ENCODE assay signal across 40 cellular contexts in genomic region chr2:42488297-42488696, GRCh38. TPM values are rescaled to one million over a fixed set of nuclear protein-coding genes. Genes with fewer than 3 reads are reported as not detected.
"Had no signal": no experiment of that assay in that cellular context is flagged by ENCODE, and none has a peak within 500 bp of the region (broad histone marks: within the 10 kb centered on the region; RNA-seq: fewer than 3 reads in every experiment).

No MANE protein-coding gene starts in this region.

- H3K36me3 ChIP-seq: adrenal gland, ascending aorta, brain microvascular endothelial cell, breast epithelium, cardiac muscle cell had no signal

- H3K36me3 Mint-ChIP-seq: activated naive CD4-positive, alpha-beta T cell treated with anti-CD3 and anti-CD28 coated beads, Interleukin-2, amount 10 ng/mL, durations not matched to agents 7 days and 5 days; activated naive CD8-positive, alpha-beta T cell treated with anti-CD3 and anti-CD28 coated beads for 36 hours; activated naive CD8-positive, alpha-beta T cell treated with anti-CD3 and anti-CD28 coated beads, Interleukin-2, amount 10 ng/mL, durations not matched to agents 7 days and 5 days; brain had no signal

- H3K4me1 Mint-ChIP-seq: activated naive CD8-positive, alpha-beta T cell treated with anti-CD3 and anti-CD28 coated beads for 36 hours; activated T-helper 17 cell treated with anti-CD3 and anti-CD28 coated beads, Interleukin-2, amount 50 U/mL, for 72 hours; brain; central memory CD8-positive, alpha-beta T cell had no signal

- H3K4me1 ChIP-seq: adrenal gland, ascending aorta had no signal

- H3K27ac Mint-ChIP-seq: activated naive CD4-positive, alpha-beta T cell treated with anti-CD3 and anti-CD28 coated beads for 36 hours; activated naive CD4-positive, alpha-beta T cell treated with anti-CD3 and anti-CD28 coated beads, Interleukin-2, amount 10 ng/mL, durations not matched to agents 7 days and 5 days; activated naive CD4-positive, alpha-beta T cell treated with anti-CD3 and anti-CD28 coated beads, Interleukin-2, amount 50 U/mL, for 24 hours; activated naive CD4-positive, alpha-beta T cell treated with anti-CD3 and anti-CD28 coated beads, Interleukin-2, amount 50 U/mL, for 72 hours; activated naive CD8-positive, alpha-beta T cell; activated naive CD8-positive, alpha-beta T cell treated with anti-CD3 and anti-CD28 coated beads for 36 hours; activated naive CD8-positive, alpha-beta T cell treated with anti-CD3 and anti-CD28 coated beads, Interleukin-2, amount 10 ng/mL, durations not matched to agents 7 days and 5 days; activated naive CD8-positive, alpha-beta T cell treated with anti-CD3 and anti-CD28 coated beads, Interleukin-2, amount 50 U/mL, for 24 hours; activated T-cell treated with anti-CD3 and anti-CD28 coated beads, Interleukin-2, amount 50 U/mL, for 72 hours; activated T-helper 1 cell treated with anti-CD3 and anti-CD28 coated beads, Interleukin-12 subunit alpha, Interleukin-12 subunit beta, Interleukin-2, Interleukin-4 antibody, amounts not matched to agents 30 ng/mL and 10 ng/mL and 1 ng/mL, durations not matched to agents 14 hours and 24 hours and 36 hours; activated T-helper 17 cell treated with anti-CD3 and anti-CD28 coated beads, Interleukin-2, amount 50 U/mL, for 72 hours; activated T-helper 2 cell treated with anti-CD3 and anti-CD28 coated beads, Interferon-gamma antibody, Interleukin-2, Interleukin-4, amounts not matched to agents 10 μg/mL and 5 μg/mL and 100 μg/mL, durations not matched to agents 14 hours and 24 hours and 36 hours; brain had no signal

- ATAC-seq: activated naive CD4-positive, alpha-beta T cell treated with anti-CD3 and anti-CD28 coated beads, Interleukin-2, amount 50 U/mL, for 72 hours; activated naive CD8-positive, alpha-beta T cell treated with anti-CD3 and anti-CD28 coated beads, Interleukin-2, amount 50 U/mL, for 24 hours; activated T-cell treated with anti-CD3 and anti-CD28 coated beads, Interleukin-2, amount 50 U/mL, for 4 hours; activated T-cell treated with anti-CD3 and anti-CD28 coated beads, Interleukin-2, amount 50 U/mL, for 72 hours; activated T-helper 17 cell treated with anti-CD3 and anti-CD28 coated beads, Interleukin-2, amount 50 U/mL, for 72 hours; body of pancreas had no signal

- FAIRE-seq: astrocyte, bronchial epithelial cell, colon had no signal

- DNase-seq: activated effector memory CD4-positive, alpha-beta T cell treated with anti-CD3 and anti-CD28 coated beads, Interleukin-2, amount 50 U/mL, for 16 hours; activated effector memory CD4-positive, alpha-beta T cell treated with Interleukin-2 at 50 U/mL for 16 hours; activated gamma-delta T cell; activated gamma-delta T cell treated with Interleukin-2 at 50 U/mL for 16 hours; activated naive CD4-positive, alpha-beta T cell; activated naive CD4-positive, alpha-beta T cell treated with anti-CD3 and anti-CD28 coated beads for 36 hours; activated naive CD4-positive, alpha-beta T cell treated with anti-CD3 and anti-CD28 coated beads, Interleukin-2, amount 10 ng/mL, durations not matched to agents 7 days and 5 days; activated naive CD4-positive, alpha-beta T cell treated with anti-CD3 and anti-CD28 coated beads, Interleukin-2, amount 50 U/mL, for 16 hours; activated naive CD4-positive, alpha-beta T cell treated with Interleukin-2 at 50 U/mL for 16 hours; activated naive CD8-positive, alpha-beta T cell treated with anti-CD3 and anti-CD28 coated beads for 36 hours; activated naive CD8-positive, alpha-beta T cell treated with anti-CD3 and anti-CD28 coated beads, Interleukin-2, amount 10 ng/mL, durations not matched to agents 7 days and 5 days; activated naive CD8-positive, alpha-beta T cell treated with anti-CD3 and anti-CD28 coated beads, Interleukin-2, amount 50 U/mL, for 24 hours; activated T-cell treated with anti-CD3 and anti-CD28 coated beads, Interleukin-2, amount 50 U/mL, for 4 hours; activated T-cell treated with anti-CD3 and anti-CD28 coated beads, Interleukin-2, amount 50 U/mL, for 48 hours; activated T-cell treated with anti-CD3 and anti-CD28 coated beads, Interleukin-2, amount 50 U/mL, for 72 hours; adrenal gland; amniotic stem cell; amygdala; anterior cingulate cortex; aorta; body of pancreas; brain microvascular endothelial cell; caudate nucleus; central memory CD4-positive, alpha-beta T cell; cerebellar nuclear complex had no signal

- H3K27ac ChIP-seq: adrenal gland, ascending aorta, body of pancreas, brain microvascular endothelial cell, breast epithelium, cardiac muscle cell had no signal

- H3K27me3 Mint-ChIP-seq: activated naive CD4-positive, alpha-beta T cell treated with anti-CD3 and anti-CD28 coated beads, Interleukin-2, amount 50 U/mL, for 24 hours had no signal

- H3K9me3 ChIP-seq: adrenal gland, ascending aorta, breast epithelium had no signal

- H3K9me3 Mint-ChIP-seq: activated naive CD4-positive, alpha-beta T cell treated with anti-CD3 and anti-CD28 coated beads for 36 hours; activated naive CD4-positive, alpha-beta T cell treated with anti-CD3 and anti-CD28 coated beads, Interleukin-2, amount 10 ng/mL, durations not matched to agents 7 days and 5 days; activated naive CD4-positive, alpha-beta T cell treated with anti-CD3 and anti-CD28 coated beads, Interleukin-2, amount 50 U/mL, for 24 hours; activated naive CD4-positive, alpha-beta T cell treated with anti-CD3 and anti-CD28 coated beads, Interleukin-2, amount 50 U/mL, for 72 hours; activated naive CD8-positive, alpha-beta T cell treated with anti-CD3 and anti-CD28 coated beads for 36 hours; activated naive CD8-positive, alpha-beta T cell treated with anti-CD3 and anti-CD28 coated beads, Interleukin-2, amount 10 ng/mL, durations not matched to agents 7 days and 5 days; activated naive CD8-positive, alpha-beta T cell treated with anti-CD3 and anti-CD28 coated beads, Interleukin-2, amount 50 U/mL, for 24 hours; activated T-cell treated with anti-CD3 and anti-CD28 coated beads, Interleukin-2, amount 50 U/mL, for 4 hours; activated T-cell treated with anti-CD3 and anti-CD28 coated beads, Interleukin-2, amount 50 U/mL, for 72 hours; activated T-helper 1 cell treated with anti-CD3 and anti-CD28 coated beads, Interleukin-12 subunit alpha, Interleukin-12 subunit beta, Interleukin-2, Interleukin-4 antibody, amounts not matched to agents 30 ng/mL and 10 ng/mL and 1 ng/mL, durations not matched to agents 14 hours and 24 hours and 36 hours; activated T-helper 17 cell treated with anti-CD3 and anti-CD28 coated beads, Interleukin-2, amount 50 U/mL, for 72 hours; activated T-helper 2 cell treated with anti-CD3 and anti-CD28 coated beads, Interferon-gamma antibody, Interleukin-2, Interleukin-4, amounts not matched to agents 10 μg/mL and 5 μg/mL and 100 μg/mL, durations not matched to agents 14 hours and 24 hours and 36 hours; central memory CD8-positive, alpha-beta T cell had no signal

- H3K4me3 ChIP-seq: adrenal gland, ascending aorta, body of pancreas, breast epithelium, cardiac muscle cell had no signal

- H3K27me3 ChIP-seq: adrenal gland had no signal

- H3K4me3 Mint-ChIP-seq: activated naive CD4-positive, alpha-beta T cell treated with anti-CD3 and anti-CD28 coated beads for 36 hours; activated naive CD4-positive, alpha-beta T cell treated with anti-CD3 and anti-CD28 coated beads, Interleukin-2, amount 10 ng/mL, durations not matched to agents 7 days and 5 days; activated naive CD4-positive, alpha-beta T cell treated with anti-CD3 and anti-CD28 coated beads, Interleukin-2, amount 50 U/mL, for 24 hours; activated naive CD8-positive, alpha-beta T cell; activated naive CD8-positive, alpha-beta T cell treated with anti-CD3 and anti-CD28 coated beads for 36 hours; activated naive CD8-positive, alpha-beta T cell treated with anti-CD3 and anti-CD28 coated beads, Interleukin-2, amount 10 ng/mL, durations not matched to agents 7 days and 5 days; activated naive CD8-positive, alpha-beta T cell treated with anti-CD3 and anti-CD28 coated beads, Interleukin-2, amount 50 U/mL, for 24 hours; activated T-cell treated with anti-CD3 and anti-CD28 coated beads, Interleukin-2, amount 50 U/mL, for 4 hours; activated T-cell treated with anti-CD3 and anti-CD28 coated beads, Interleukin-2, amount 50 U/mL, for 72 hours; activated T-helper 1 cell treated with anti-CD3 and anti-CD28 coated beads, Interleukin-12 subunit alpha, Interleukin-12 subunit beta, Interleukin-2, Interleukin-4 antibody, amounts not matched to agents 30 ng/mL and 10 ng/mL and 1 ng/mL, durations not matched to agents 14 hours and 24 hours and 36 hours; activated T-helper 17 cell treated with anti-CD3 and anti-CD28 coated beads, Interleukin-2, amount 50 U/mL, for 72 hours; brain; central memory CD8-positive, alpha-beta T cell had no signal

RNA-seq across cellular contexts. Expression of gene KCNG3, which starts 5.5 kb away (rescaled TPM):
- total RNA-seq: activated T-helper 17 cell treated with anti-CD3 and anti-CD28 coated beads, Interleukin-2, amount 50 U/mL, for 72 hours; ascending aorta; bronchial epithelial cell; cardiac septum had no signal
- polyA plus RNA-seq: aorta, cardiac muscle cell had no signal
